Comparison of ENCODE assay signal across 8 cellular contexts in the genomic region with DNA sequence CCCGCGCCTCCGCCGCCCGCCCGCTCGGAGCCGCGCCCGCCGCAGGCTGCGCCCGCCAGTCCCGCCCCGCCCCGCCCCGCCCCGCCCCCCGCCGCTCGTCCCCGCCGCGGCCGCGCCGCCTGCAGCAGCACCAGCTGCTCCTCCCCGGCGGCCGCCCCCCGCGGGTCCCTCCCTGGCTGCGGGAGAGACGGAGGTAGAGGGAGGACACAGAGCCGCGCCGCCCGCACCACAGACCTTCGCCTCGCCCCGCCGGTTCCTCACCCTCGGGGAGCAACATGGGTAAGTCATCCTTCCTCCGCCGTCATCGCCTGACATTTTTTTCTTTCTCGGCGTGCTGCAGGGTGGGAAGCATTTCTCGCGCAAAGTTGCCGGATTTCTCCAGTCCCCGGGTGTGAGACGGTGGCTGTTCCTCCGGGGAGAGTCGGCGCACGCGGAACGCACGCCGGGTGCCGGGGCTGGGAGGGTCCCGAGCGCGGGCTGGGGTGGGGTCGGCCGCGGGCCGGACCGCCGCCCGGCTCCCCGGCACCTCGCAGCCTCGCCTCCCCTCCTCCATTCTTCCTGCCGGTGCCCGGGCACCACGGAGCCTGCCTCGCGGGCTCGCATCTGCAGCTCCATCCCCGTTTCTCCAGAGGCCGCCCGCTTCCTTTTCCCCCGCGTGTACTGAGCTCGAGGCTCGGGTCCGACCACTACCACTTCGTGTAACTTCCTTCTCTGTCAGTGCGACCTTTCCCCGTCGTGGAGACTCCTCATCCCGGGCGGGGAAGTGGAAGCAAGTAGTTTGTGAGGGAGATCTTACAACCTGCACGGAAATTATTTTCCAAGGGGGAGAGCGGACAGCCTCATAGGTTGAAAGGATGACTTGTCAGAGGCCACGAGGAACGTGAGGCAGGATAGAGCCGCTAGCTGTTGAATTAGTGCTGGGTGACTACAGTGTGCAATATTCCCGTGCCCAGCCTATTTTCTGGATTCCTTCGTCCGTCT. TPM values are rescaled to one million over a fixed set of nuclear protein-coding genes. Genes with fewer than 3 reads are reported as not detected.
DNase-seq lines count a peak whose midpoint lies in the region; ATAC-seq, FAIRE-seq and TF ChIP-seq lines count a peak whose summit lies in the region.

A gene with protein sequence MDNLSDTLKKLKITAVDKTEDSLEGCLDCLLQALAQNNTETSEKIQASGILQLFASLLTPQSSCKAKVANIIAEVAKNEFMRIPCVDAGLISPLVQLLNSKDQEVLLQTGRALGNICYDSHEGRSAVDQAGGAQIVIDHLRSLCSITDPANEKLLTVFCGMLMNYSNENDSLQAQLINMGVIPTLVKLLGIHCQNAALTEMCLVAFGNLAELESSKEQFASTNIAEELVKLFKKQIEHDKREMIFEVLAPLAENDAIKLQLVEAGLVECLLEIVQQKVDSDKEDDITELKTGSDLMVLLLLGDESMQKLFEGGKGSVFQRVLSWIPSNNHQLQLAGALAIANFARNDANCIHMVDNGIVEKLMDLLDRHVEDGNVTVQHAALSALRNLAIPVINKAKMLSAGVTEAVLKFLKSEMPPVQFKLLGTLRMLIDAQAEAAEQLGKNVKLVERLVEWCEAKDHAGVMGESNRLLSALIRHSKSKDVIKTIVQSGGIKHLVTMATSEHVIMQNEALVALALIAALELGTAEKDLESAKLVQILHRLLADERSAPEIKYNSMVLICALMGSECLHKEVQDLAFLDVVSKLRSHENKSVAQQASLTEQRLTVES (plus strand): TSS at position 94 of the 981 bp plus-strand sequence. CDS start 182 bp downstream, at position 276.

- no peaks in the 10 kb centered on the region for H3K9me3 ChIP-seq in CD8-positive, alpha-beta memory T cell (ENCODE audit: low read length)
- no peaks in the 10 kb centered on the region for H3K9me3 ChIP-seq in tibial artery

- H3K27me3 Mint-ChIP-seq in CD8-positive, alpha-beta memory T cell: no peaks in the 10 kb centered on the region
- H3K27me3 Mint-ChIP-seq in activated naive CD8-positive, alpha-beta T cell treated with anti-CD3 and anti-CD28 coated beads, Interleukin-2, amount 10 ng/mL, durations not matched to agents 7 days and 5 days: no peaks in the 10 kb centered on the region

- intact Hi-C loops in tibial artery (cut with DNase I; ENCODE audit: low total_unique reads): loop anchor here (1.0 to 10.0 kb wide), 2 partner anchors 28 to 663 kb away; a partner anchor contains a TSS

- DNase-seq in CD8-positive, alpha-beta memory T cell: peak; percentile 75 to 86 (median 80)
- peak; percentile 34 for DNase-seq in HPDE6-E6E7 (ENCODE audit: extremely low spot score)
- DNase-seq in RCC 7860 (ENCODE audit: low spot score): peak; percentile 46
- no peak for DNase-seq in activated naive CD8-positive, alpha-beta T cell treated with anti-CD3 and anti-CD28 coated beads, Interleukin-2, amount 10 ng/mL, durations not matched to agents 7 days and 5 days
- peak; percentile 75 for DNase-seq in glomerular visceral epithelial cell (ENCODE audit: extremely low spot score)
- DNase-seq in omental fat pad (ENCODE audit: low spot score): peak; percentile 34
- DNase-seq in tibial artery: peak; percentile 41 to 77

- H3K4me3 Mint-ChIP-seq in CD8-positive, alpha-beta memory T cell: peak within 1 kb of the TSS; percentile 89 to 97 (median 96)
- peak within 1 kb of the TSS; percentile 96 for H3K4me3 Mint-ChIP-seq in activated naive CD8-positive, alpha-beta T cell treated with anti-CD3 and anti-CD28 coated beads, Interleukin-2, amount 10 ng/mL, durations not matched to agents 7 days and 5 days

- TF ChIP-seq CTCF in omental fat pad (IDR thresholded peaks at IDR 0.05) (no peak), tibial artery (IDR thresholded peaks at IDR 0.05) (no peak)

- ATAC-seq in GM19463 (IDR thresholded peaks at IDR 0.05; ENCODE audit: unreplicated experiment): peak; percentile 4
- peak; percentile 61 for ATAC-seq in activated naive CD8-positive, alpha-beta T cell treated with anti-CD3 and anti-CD28 coated beads, Interleukin-2, amount 10 ng/mL, durations not matched to agents 7 days and 5 days (ENCODE audit: low read depth)
- peak; percentile 59 for ATAC-seq in omental fat pad (ENCODE audit: low FRiP score)

- H3K4me1 Mint-ChIP-seq in CD8-positive, alpha-beta memory T cell: peaks cover 49 to 54% (median 53%) of the 10 kb centered on the region in 3 donors
- H3K4me1 Mint-ChIP-seq in activated naive CD8-positive, alpha-beta T cell treated with anti-CD3 and anti-CD28 coated beads, Interleukin-2, amount 10 ng/mL, durations not matched to agents 7 days and 5 days: peaks cover 35% of the 10 kb centered on the region

- FAIRE-seq in RCC 7860 (lab: Jason Lieb, UNC): no peak

- peak within 1 kb of the TSS; percentile 92 for H3K4me3 ChIP-seq in CD8-positive, alpha-beta memory T cell (ENCODE audit: low read length)
- H3K4me3 ChIP-seq in tibial artery: peak within 1 kb of the TSS; percentile 80 to 83

- peak within 1 kb of the TSS; percentile 87 for H3K27ac ChIP-seq in CD8-positive, alpha-beta memory T cell (ENCODE audit: low read depth, low read length)
- peak within 1 kb of the TSS; percentile 95 to 97 for H3K27ac ChIP-seq in tibial artery

- no peaks in the 10 kb centered on the region for H3K9me3 Mint-ChIP-seq in CD8-positive, alpha-beta memory T cell
- H3K9me3 Mint-ChIP-seq in activated naive CD8-positive, alpha-beta T cell treated with anti-CD3 and anti-CD28 coated beads, Interleukin-2, amount 10 ng/mL, durations not matched to agents 7 days and 5 days: peaks cover 1% of the 10 kb centered on the region

- peaks cover 0 to 14% (median 0%) of the 10 kb centered on the region in 3 donors for H3K36me3 Mint-ChIP-seq in CD8-positive, alpha-beta memory T cell
- H3K36me3 Mint-ChIP-seq in activated naive CD8-positive, alpha-beta T cell treated with anti-CD3 and anti-CD28 coated beads, Interleukin-2, amount 10 ng/mL, durations not matched to agents 7 days and 5 days: peaks cover 22% of the 10 kb centered on the region

- CTCF ChIA-PET in CD8-positive, alpha-beta memory T cell (lab: Charles Lee): interaction anchor here (0.5 to 1.7 kb wide), 6 partner anchors 11 to 734 kb away, joined by 3 to 4 read pairs (median 3); a partner anchor contains a TSS

- no peaks in the 10 kb centered on the region for H3K36me3 ChIP-seq in CD8-positive, alpha-beta memory T cell (ENCODE audit: insufficient read depth, low read length)
- no peaks in the 10 kb centered on the region for H3K36me3 ChIP-seq in tibial artery

- peaks cover 32% of the 10 kb centered on the region for H3K4me1 ChIP-seq in CD8-positive, alpha-beta memory T cell (ENCODE audit: insufficient read depth, low read length)
- peaks cover 0 to 23% (median 8%) of the 10 kb centered on the region in 4 donors for H3K4me1 ChIP-seq in tibial artery

- POLR2A ChIA-PET in CD8-positive, alpha-beta memory T cell (lab: Charles Lee): interaction anchor here (0.5 to 1.8 kb wide), 15 partner anchors 9 to 827 kb away, joined by 3 to 14 read pairs (median 3); a partner anchor contains a TSS
- POLR2A ChIA-PET in activated naive CD8-positive, alpha-beta T cell treated with anti-CD3 and anti-CD28 coated beads, Interleukin-2, amount 10 ng/mL, durations not matched to agents 7 days and 5 days (lab: Charles Lee): interaction anchor here (0.6 to 3.2 kb wide), 20 partner anchors 8 to 827 kb away, joined by 3 to 27 read pairs (median 4); a partner anchor contains a TSS

- no peaks in the 10 kb centered on the region for H3K27me3 ChIP-seq in CD8-positive, alpha-beta memory T cell (ENCODE audit: insufficient read depth, low read length, poor library complexity, severe bottlenecking)
- H3K27me3 ChIP-seq in tibial artery: no peaks in the 10 kb centered on the region

- H3K27ac Mint-ChIP-seq in CD8-positive, alpha-beta memory T cell: peak within 1 kb of the TSS; percentile 90 to 99 (median 94)
- H3K27ac Mint-ChIP-seq in activated naive CD8-positive, alpha-beta T cell treated with anti-CD3 and anti-CD28 coated beads, Interleukin-2, amount 10 ng/mL, durations not matched to agents 7 days and 5 days: peak within 1 kb of the TSS; percentile 97

RNA-seq across cellular contexts. Expression of the gene that starts here (rescaled TPM):
- 10 to 100 TPM; 53.7 to 56.4 TPM for total RNA-seq in CD8-positive, alpha-beta memory T cell
- polyA plus RNA-seq in CD8-positive, alpha-beta memory T cell: 40.9 TPM
- total RNA-seq in activated naive CD8-positive, alpha-beta T cell treated with anti-CD3 and anti-CD28 coated beads, Interleukin-2, amount 10 ng/mL, durations not matched to agents 7 days and 5 days: 10 to 100 TPM; 58.2 to 64.5 TPM
- 10 to 100 TPM; 21.3 to 45.1 (median 34.3) TPM for total RNA-seq in omental fat pad

Comparison
In these comparisons a context has a peak if more than half of its experiments do, and no peak if none do; other contexts are left out.
1. ATAC-seq: peak in every context shown above with its lines; median percentile 61 in activated naive CD8-positive, alpha-beta T cell treated with anti-CD3 and anti-CD28 coated beads, Interleukin-2, amount 10 ng/mL, durations not matched to agents 7 days and 5 days; 59 in omental fat pad; 4 in GM19463.